Comparison of ENCODE assay signal across 19 cellular contexts in the genomic region with DNA sequence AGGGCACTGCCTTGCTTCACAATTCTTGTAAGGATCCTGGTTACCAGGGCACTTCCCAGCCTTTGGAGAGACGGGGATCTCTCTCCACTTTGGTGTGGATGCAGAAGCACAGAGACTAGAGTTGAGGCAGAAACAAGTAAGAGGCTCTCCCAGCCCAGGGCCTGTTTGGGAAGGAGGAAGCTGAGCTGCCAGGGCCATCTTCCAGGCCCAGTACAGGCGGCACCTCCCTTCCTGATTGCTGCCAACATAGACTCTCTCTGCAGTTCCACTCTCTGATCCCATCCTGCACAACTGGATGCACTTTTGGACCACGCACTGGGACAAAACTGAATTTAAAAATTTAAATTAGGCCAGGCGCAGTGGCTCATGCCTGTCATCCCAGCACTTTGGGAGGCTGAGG. TPM values are rescaled to one million over a fixed set of nuclear protein-coding genes. Genes with fewer than 3 reads are reported as not detected.
A peak's percentile ranks its signal among the peaks of the same experiment; 100 is the strongest.
DNase-seq lines count a peak whose midpoint lies in the region; ATAC-seq and TF ChIP-seq lines count a peak whose summit lies in the region.
"Had no signal": no experiment of that assay in that cellular context is flagged by ENCODE, and none has a peak within 500 bp of the region (broad histone marks: within the 10 kb centered on the region; RNA-seq: fewer than 3 reads in every experiment).

No MANE protein-coding gene starts in this region.

- no peak overlapping the region for H3K9ac ChIP-seq in parathyroid adenoma
- H3K9ac ChIP-seq in endodermal cell (ENCODE audit: extremely low read depth, low read length, poor library complexity, severe bottlenecking) = no peak overlapping the region

- H2AFZ ChIP-seq in parathyroid adenoma = no peak overlapping the region

- peak; percentile 49 for ATAC-seq in upper lobe of right lung
- ATAC-seq: activated CD4-positive, CD25-positive, alpha-beta regulatory T cell treated with anti-CD3 and anti-CD28 coated beads, Interleukin-2, amount 50 U/mL, for 24 hours; activated T-helper 17 cell treated with anti-CD3 and anti-CD28 coated beads, Interleukin-2, amount 50 U/mL, for 72 hours; PC-3 had no signal

- no peaks in the 10 kb centered on the region for H3K36me3 ChIP-seq in esophagus muscularis mucosa
- H3K36me3 ChIP-seq in parathyroid adenoma (ENCODE audit: control insufficient read depth, insufficient read depth, low read length) = no peaks in the 10 kb centered on the region
- H3K36me3 ChIP-seq in upper lobe of right lung = no peaks in the 10 kb centered on the region
- H3K36me3 ChIP-seq in endodermal cell (ENCODE audit: control insufficient read depth, insufficient read depth, low read length) = no peaks in the 10 kb centered on the region

- CTCF ChIA-PET in Calu3 (lab: Charles Lee) = interaction anchor here (0.6 kb wide), 1 partner anchor 45 kb away, joined by 3 read pairs; no protein-coding TSS in a partner anchor

- H3K4me3 Mint-ChIP-seq in endodermal cell (no peak overlapping the region), Calu3 (ENCODE audit: low read depth, unreplicated experiment) (no peak overlapping the region)
- H3K4me3 Mint-ChIP-seq: activated naive CD8-positive, alpha-beta T cell treated with anti-CD3 and anti-CD28 coated beads, Interleukin-2, amount 10 ng/mL, durations not matched to agents 7 days and 5 days had no signal

- intact Hi-C loops in esophagus muscularis mucosa (cut with DNase I) (no loop called here), upper lobe of right lung (cut with DNase I) (no loop called here), Calu3 (cut with micrococcal nuclease; ENCODE audit: unreplicated experiment) (no loop called here)

- no peak for TF ChIP-seq CTCF in esophagus muscularis mucosa (IDR thresholded peaks at IDR 0.05)
- TF ChIP-seq CTCF in parathyroid adenoma (IDR thresholded peaks at IDR 0.05) = no peak
- no peak for TF ChIP-seq CTCF in upper lobe of right lung (IDR thresholded peaks at IDR 0.05)
- TF ChIP-seq CTCF in endodermal cell (conservative IDR thresholded peaks at IDR 0.05) = no peak
- no peak for TF ChIP-seq CTCF in Calu3 (IDR thresholded peaks at IDR 0.05; ENCODE audit: unreplicated experiment)

- no peak for TF ChIP-seq POLR2A in esophagus muscularis mucosa (IDR thresholded peaks at IDR 0.05; ENCODE audit: low read depth)

- H3K36me3 Mint-ChIP-seq in endodermal cell (ENCODE audit: low read depth) (no peaks in the 10 kb centered on the region), Calu3 (ENCODE audit: insufficient read depth, unreplicated experiment) (no peaks in the 10 kb centered on the region)
- H3K36me3 Mint-ChIP-seq: activated naive CD8-positive, alpha-beta T cell treated with anti-CD3 and anti-CD28 coated beads, Interleukin-2, amount 10 ng/mL, durations not matched to agents 7 days and 5 days had no signal

- no peak for TF ChIP-seq EP300 in esophagus muscularis mucosa (IDR thresholded peaks at IDR 0.05)

- H3K27me3 ChIP-seq in esophagus muscularis mucosa (no peaks in the 10 kb centered on the region), parathyroid adenoma (ENCODE audit: control insufficient read depth, insufficient read depth, low read length) (no peaks in the 10 kb centered on the region), upper lobe of right lung (no peaks in the 10 kb centered on the region), endodermal cell (ENCODE audit: control insufficient read depth, insufficient read depth, low read length, poor library complexity, severe bottlenecking) (no peaks in the 10 kb centered on the region)

- no TSS peak for BruUV-seq in Calu3 (replicated peaks; lab: Mats Ljungman, UMichigan)

- H3K27ac Mint-ChIP-seq in endodermal cell (no peak overlapping the region), Calu3 (ENCODE audit: unreplicated experiment) (no peak overlapping the region)
- H3K27ac Mint-ChIP-seq: activated T-helper 17 cell treated with anti-CD3 and anti-CD28 coated beads, Interleukin-2, amount 50 U/mL, for 72 hours had no signal

- WGBS in esophagus muscularis mucosa = 84% methylated on average over 4 of the region's 4 CpGs
- WGBS in endodermal cell (ENCODE audit: insufficient coverage in 1 of 2, insufficient read length in 1 of 2), 2 experiments = 93 to 95% methylated on average over 4 of the region's 4 CpGs

- H3K27ac ChIP-seq in esophagus muscularis mucosa (replicated peaks in 1 of 4) = peak overlapping the region; percentile 79 to 81 (median 79)
- peak overlapping the region; percentile 29 for H3K27ac ChIP-seq in parathyroid adenoma
- H3K27ac ChIP-seq in upper lobe of right lung = peak overlapping the region; percentile 73
- no peak overlapping the region for H3K27ac ChIP-seq in endodermal cell (ENCODE audit: low read depth, low read length)

- H3K4me3 ChIP-seq in esophagus muscularis mucosa (no peak overlapping the region), parathyroid adenoma (ENCODE audit: low read depth, low read length) (no peak overlapping the region), upper lobe of right lung (no peak overlapping the region), endodermal cell (ENCODE audit: low read length) (no peak overlapping the region)

- H3K9me3 Mint-ChIP-seq in endodermal cell = no peaks in the 10 kb centered on the region
- no peaks in the 10 kb centered on the region for H3K9me3 Mint-ChIP-seq in Calu3 (ENCODE audit: low read depth, unreplicated experiment)
- H3K9me3 Mint-ChIP-seq: activated naive CD8-positive, alpha-beta T cell treated with anti-CD3 and anti-CD28 coated beads, Interleukin-2, amount 10 ng/mL, durations not matched to agents 7 days and 5 days; activated T-helper 17 cell treated with anti-CD3 and anti-CD28 coated beads, Interleukin-2, amount 50 U/mL, for 72 hours had no signal

- H3K4me1 Mint-ChIP-seq in endodermal cell (peaks cover 18% of the 10 kb centered on the region), Calu3 (ENCODE audit: low read depth, unreplicated experiment) (no peaks in the 10 kb centered on the region)

- H3K9me3 ChIP-seq in esophagus muscularis mucosa (no peaks in the 10 kb centered on the region), parathyroid adenoma (ENCODE audit: control insufficient read depth, low read length) (no peaks in the 10 kb centered on the region), upper lobe of right lung (no peaks in the 10 kb centered on the region), endodermal cell (ENCODE audit: control insufficient read depth, low read length) (no peaks in the 10 kb centered on the region)

- H3K4me1 ChIP-seq in esophagus muscularis mucosa (peaks cover 18 to 43% (median 41%) of the 10 kb centered on the region in 4 donors), parathyroid adenoma (no peaks in the 10 kb centered on the region), upper lobe of right lung (peaks cover 9% of the 10 kb centered on the region), endodermal cell (ENCODE audit: control insufficient read depth, insufficient read depth, low read length) (no peaks in the 10 kb centered on the region)

- H3K79me2 ChIP-seq in parathyroid adenoma = no peaks in the 10 kb centered on the region

- no peak overlapping the region for H3K4me2 ChIP-seq in parathyroid adenoma (ENCODE audit: low read length)

- DNase-seq in NOMO-1 treated with DMSO at 0.1 percent for 48 hours (lab: John Stamatoyannopoulos, UW; ENCODE audit: unreplicated experiment) = peak; percentile 23
- DNase-seq in NOMO-1 (lab: John Stamatoyannopoulos, UW; ENCODE audit: unreplicated experiment in 2 of 2) = no peak
- DNase-seq in esophagus muscularis mucosa (ENCODE audit: extremely low spot score) = no peak
- no peak for DNase-seq in upper lobe of right lung
- DNase-seq in endodermal cell = no peak
- DNase-seq in Calu3 = no peak
- DNase-seq in inferior parietal cortex (ENCODE audit: extremely low spot score) = no peak
- DNase-seq: 8988T; activated naive CD8-positive, alpha-beta T cell treated with anti-CD3 and anti-CD28 coated beads, Interleukin-2, amount 10 ng/mL, durations not matched to agents 7 days and 5 days; DMS 273 treated with DMSO at 0.1 percent for 48 hours; NCI-H146; NCI-H2171 treated with DMSO at 0.1 percent for 48 hours; NCI-H748 treated with DMSO at 0.1 percent for 48 hours; PC-3; stimulated activated naive CD4-positive, alpha-beta T cell had no signal

- peaks cover 3% of the 10 kb centered on the region for H3K27me3 Mint-ChIP-seq in endodermal cell (ENCODE audit: insufficient read depth)
- peaks cover 13% of the 10 kb centered on the region for H3K27me3 Mint-ChIP-seq in Calu3 (ENCODE audit: unreplicated experiment)
- H3K27me3 Mint-ChIP-seq: activated naive CD8-positive, alpha-beta T cell treated with anti-CD3 and anti-CD28 coated beads, Interleukin-2, amount 10 ng/mL, durations not matched to agents 7 days and 5 days; activated T-helper 17 cell treated with anti-CD3 and anti-CD28 coated beads, Interleukin-2, amount 50 U/mL, for 72 hours had no signal

RNA-seq across cellular contexts. Expression of gene NRROS, which starts 16.1 kb away (rescaled TPM):
- total RNA-seq in esophagus muscularis mucosa = 1 to 10 TPM; 6.2 to 8.5 (median 7.3) TPM
- total RNA-seq in upper lobe of right lung = 19.5 TPM
- 1 to 10 TPM; 2.1 to 3.2 TPM for total RNA-seq in endodermal cell
- 0.57 TPM for polyA plus RNA-seq in endodermal cell (2013, experiment 1 of 2)
- polyA plus RNA-seq in endodermal cell (2013, experiment 2 of 2) = 0.33 TPM
- total RNA-seq in Calu3 (2022) = 0.39 and 0.99 TPM in 2 replicates
- polyA plus RNA-seq: neural cell had no signal

RNA-seq across cellular contexts. Expression of gene FBXO45, which starts 54.9 kb away (rescaled TPM):
- 10 to 100 TPM in 2 of 4 donors, 1 to 10 TPM in 2; 9.0 to 14.7 (median 9.8) TPM for total RNA-seq in esophagus muscularis mucosa
- total RNA-seq in upper lobe of right lung = 8.2 TPM
- total RNA-seq in endodermal cell = 10 to 100 TPM; 15.9 to 16.4 TPM
- 14.4 TPM for polyA plus RNA-seq in endodermal cell (2013, experiment 1 of 2)
- polyA plus RNA-seq in endodermal cell (2013, experiment 2 of 2) = 14.7 TPM
- 10.8 and 12.1 TPM in 2 replicates for total RNA-seq in Calu3 (2022)

RNA-seq across cellular contexts. Expression of gene WDR53, which starts 55.0 kb away (rescaled TPM):
- total RNA-seq in esophagus muscularis mucosa (1 to 10 TPM; 3.8 to 8.7 (median 5.6) TPM), upper lobe of right lung (13.8 TPM), endodermal cell (10 to 100 TPM; 15.1 to 23.0 TPM), Calu3 (2022) (20.3 and 23.9 TPM in 2 replicates)
- polyA plus RNA-seq in endodermal cell (2013, experiment 1 of 2) = 13.1 TPM
- 10.7 TPM for polyA plus RNA-seq in endodermal cell (2013, experiment 2 of 2)
